8 cellular contexts compared by ENCODE assay signal in the genomic region with DNA sequence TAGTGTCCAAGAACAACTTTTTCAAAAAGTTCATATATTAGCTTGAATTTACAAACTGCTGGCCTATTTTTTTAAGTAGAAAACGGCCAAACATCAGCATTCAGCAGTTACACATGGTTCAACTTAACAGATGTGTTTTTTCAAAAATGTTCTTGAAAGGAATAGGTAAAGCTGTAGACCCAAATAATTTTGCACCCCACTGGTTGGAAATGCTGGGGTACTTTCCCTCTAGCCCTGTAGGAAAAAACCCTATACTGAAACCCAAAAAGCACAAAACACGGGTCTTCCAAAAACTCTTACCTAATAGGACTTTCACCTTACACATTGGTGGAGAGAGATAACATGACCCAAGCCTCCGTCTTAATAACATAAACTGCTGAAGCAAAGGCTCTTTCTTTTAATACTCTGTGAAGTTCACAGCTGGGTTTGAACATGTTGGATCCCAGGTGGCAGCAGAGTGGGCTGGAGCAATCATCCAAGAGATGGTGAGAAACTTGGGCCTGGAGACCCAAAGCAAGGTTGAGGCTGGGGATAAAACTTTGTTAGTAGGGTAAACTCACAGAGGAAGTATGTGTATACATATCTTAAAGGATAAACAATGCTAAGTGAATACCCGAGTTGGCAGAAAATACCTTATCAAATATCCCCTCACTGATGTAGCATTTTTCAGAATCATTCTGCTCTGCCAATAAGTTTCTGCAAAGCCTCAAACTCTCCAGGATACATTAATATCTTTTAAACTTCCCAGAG. TPM values are rescaled to one million over a fixed set of nuclear protein-coding genes. Genes with fewer than 3 reads are reported as not detected.
DNase-seq lines count a peak whose midpoint lies in the region; ATAC-seq, FAIRE-seq and TF ChIP-seq lines count a peak whose summit lies in the region.

No MANE protein-coding gene starts in this region.

- no peak for DNase-seq in CD4-positive, CD25-positive, alpha-beta regulatory T cell
- peak; percentile 16 for DNase-seq in cerebellar cortex (ENCODE audit: low spot score)
- no peak for DNase-seq in natural killer cell treated with Interleukin-12 subunit alpha and Interleukin-12 subunit beta and Interleukin-15 and Interleukin-18, amount 100 ng/mL, for 72 hours (ENCODE audit: low spot score)
- no peak for DNase-seq in NCI-H187 (lab: John Stamatoyannopoulos, UW)
- DNase-seq in HT-29 (ENCODE audit: low spot score) = no peak
- DNase-seq in H54 (ENCODE audit: insufficient read length, low spot score) = no peak

- peaks cover 18% of the 10 kb centered on the region; the same call in 1 of the 2 replicates for H3F3A ChIP-seq in Loucy (ENCODE audit: low read depth)

- peaks cover 50% of the 10 kb centered on the region for H3K4me1 ChIP-seq in CD4-positive, CD25-positive, alpha-beta regulatory T cell (ENCODE audit: control insufficient read depth, insufficient read depth, low read length, poor library complexity, severe bottlenecking)
- peaks cover 57% of the 10 kb centered on the region for H3K4me1 ChIP-seq in Loucy (ENCODE audit: insufficient read depth, low read length, poor library complexity, severe bottlenecking)

- peaks cover 34% of the 10 kb centered on the region for H3K36me3 Mint-ChIP-seq in CD4-positive, CD25-positive, alpha-beta regulatory T cell
- H3K36me3 Mint-ChIP-seq in natural killer cell treated with Interleukin-12 subunit alpha and Interleukin-12 subunit beta and Interleukin-15 and Interleukin-18, amount 100 ng/mL, for 72 hours = peaks cover 37% of the 10 kb centered on the region

- H3K27me3 ChIP-seq in CD4-positive, CD25-positive, alpha-beta regulatory T cell (ENCODE audit: control insufficient read depth, insufficient read depth, low read length) = no peaks in the 10 kb centered on the region
- no peaks in the 10 kb centered on the region for H3K27me3 ChIP-seq in Loucy (ENCODE audit: insufficient read depth, low read length, poor library complexity, severe bottlenecking)

- no peak for TF ChIP-seq CTCF in Loucy (conservative IDR thresholded peaks at IDR 0.05; ENCODE audit: low read length)

- H3K4me2 ChIP-seq in Loucy (ENCODE audit: low read depth, low read length, poor library complexity, severe bottlenecking) = peak overlapping the region; percentile 90

- peak overlapping the region; percentile 96 for H3K27ac ChIP-seq in CD4-positive, CD25-positive, alpha-beta regulatory T cell (ENCODE audit: insufficient read depth, low read length, poor library complexity, severe bottlenecking)

- no peaks in the 10 kb centered on the region for H3K27me3 Mint-ChIP-seq in CD4-positive, CD25-positive, alpha-beta regulatory T cell
- H3K27me3 Mint-ChIP-seq in natural killer cell treated with Interleukin-12 subunit alpha and Interleukin-12 subunit beta and Interleukin-15 and Interleukin-18, amount 100 ng/mL, for 72 hours = no peaks in the 10 kb centered on the region

- H3K4me3 Mint-ChIP-seq in CD4-positive, CD25-positive, alpha-beta regulatory T cell = peak overlapping the region; percentile 95 to 99 (median 96)
- H3K4me3 Mint-ChIP-seq in natural killer cell treated with Interleukin-12 subunit alpha and Interleukin-12 subunit beta and Interleukin-15 and Interleukin-18, amount 100 ng/mL, for 72 hours = peak overlapping the region; percentile 90

- peak overlapping the region; percentile 94 for H3K9ac ChIP-seq in Loucy (ENCODE audit: low read depth, low read length, poor library complexity, severe bottlenecking)

- H4K20me1 ChIP-seq in Loucy (ENCODE audit: insufficient read depth, low read length, poor library complexity, severe bottlenecking) = peaks cover 40% of the 10 kb centered on the region

- TF ChIP-seq POLR2A in H54 (IDR thresholded peaks at IDR 0.05; ENCODE audit: low read depth, low read length) = no peak

- ATAC-seq in CD4-positive, CD25-positive, alpha-beta regulatory T cell (ENCODE audit: low read depth in 2 of 2) = no peak
- ATAC-seq in natural killer cell treated with Interleukin-12 subunit alpha and Interleukin-12 subunit beta and Interleukin-15 and Interleukin-18, amount 100 ng/mL, for 72 hours = no peak
- no peak for ATAC-seq in HG03045 (IDR thresholded peaks at IDR 0.05; ENCODE audit: unreplicated experiment)

- H3K9me2 ChIP-seq in Loucy (replicated peaks; ENCODE audit: low read depth, low read length) = no peaks in the 10 kb centered on the region

- H3K9me3 ChIP-seq in CD4-positive, CD25-positive, alpha-beta regulatory T cell (ENCODE audit: control insufficient read depth in 2 of 2, low read length in 2 of 2) = no peaks in the 10 kb centered on the region
- H3K9me3 ChIP-seq in Loucy (ENCODE audit: insufficient read depth, low read depth, low read length) = no peaks in the 10 kb centered on the region

- H2AFZ ChIP-seq in Loucy (ENCODE audit: low read length) = peak overlapping the region; percentile 48; the same call in 1 of the 2 replicates

- peak overlapping the region; percentile 98 for H3K27ac Mint-ChIP-seq in CD4-positive, CD25-positive, alpha-beta regulatory T cell
- H3K27ac Mint-ChIP-seq in natural killer cell treated with Interleukin-12 subunit alpha and Interleukin-12 subunit beta and Interleukin-15 and Interleukin-18, amount 100 ng/mL, for 72 hours = peak overlapping the region; percentile 84 to 94

- peaks cover 32% of the 10 kb centered on the region for H3K36me3 ChIP-seq in CD4-positive, CD25-positive, alpha-beta regulatory T cell (ENCODE audit: control insufficient read depth, insufficient read depth, low read length)
- H3K36me3 ChIP-seq in Loucy (ENCODE audit: insufficient read depth, low read length) = peaks cover 19% of the 10 kb centered on the region; the same call in 1 of the 2 replicates

- H3K79me2 ChIP-seq in Loucy (ENCODE audit: insufficient read depth, low read length) = peaks cover 90% of the 10 kb centered on the region

- no peak for FAIRE-seq in H54 (lab: Jason Lieb, UNC)

- no peaks in the 10 kb centered on the region for H3K9me3 Mint-ChIP-seq in CD4-positive, CD25-positive, alpha-beta regulatory T cell
- H3K9me3 Mint-ChIP-seq in natural killer cell treated with Interleukin-12 subunit alpha and Interleukin-12 subunit beta and Interleukin-15 and Interleukin-18, amount 100 ng/mL, for 72 hours = no peaks in the 10 kb centered on the region

- peak overlapping the region; percentile 94 for H3K4me3 ChIP-seq in CD4-positive, CD25-positive, alpha-beta regulatory T cell (ENCODE audit: low read depth, low read length)
- H3K4me3 ChIP-seq in Loucy (ENCODE audit: low read length, poor library complexity, severe bottlenecking) = peak overlapping the region; percentile 96

- H3K4me1 Mint-ChIP-seq in CD4-positive, CD25-positive, alpha-beta regulatory T cell = peaks cover 28 to 76% (median 56%) of the 10 kb centered on the region in 4 donors
- peaks cover 41 to 48% of the 10 kb centered on the region in 2 donors for H3K4me1 Mint-ChIP-seq in natural killer cell treated with Interleukin-12 subunit alpha and Interleukin-12 subunit beta and Interleukin-15 and Interleukin-18, amount 100 ng/mL, for 72 hours (ENCODE audit: low read depth in 2 of 2)

RNA-seq across cellular contexts. Expression of gene DNAJC9, which starts 0.6 kb away (rescaled TPM):
- total RNA-seq in CD4-positive, CD25-positive, alpha-beta regulatory T cell = 20.9 TPM
- 10 to 100 TPM; 32.5 to 35.8 (median 33.9) TPM for polyA plus RNA-seq in CD4-positive, CD25-positive, alpha-beta regulatory T cell
- 10 to 100 TPM; 38.8 to 68.9 TPM for total RNA-seq in natural killer cell treated with Interleukin-12 subunit alpha and Interleukin-12 subunit beta and Interleukin-15 and Interleukin-18, amount 100 ng/mL, for 72 hours
- 57.2 and 57.3 TPM in 2 replicates for total RNA-seq in HT-29 (2014; rRNA removed; shearing (Covaris generic))

RNA-seq across cellular contexts. Expression of gene MRPS16, which starts 4.8 kb away (rescaled TPM):
- total RNA-seq in CD4-positive, CD25-positive, alpha-beta regulatory T cell = 29.3 TPM
- polyA plus RNA-seq in CD4-positive, CD25-positive, alpha-beta regulatory T cell = 100 to 1,000 TPM in 3 of 4 donors, 10 to 100 TPM in 1; 99.3 to 132 (median 116) TPM
- total RNA-seq in natural killer cell treated with Interleukin-12 subunit alpha and Interleukin-12 subunit beta and Interleukin-15 and Interleukin-18, amount 100 ng/mL, for 72 hours = 100 to 1,000 TPM in 1 of 2 donors, 10 to 100 TPM in 1; 83.1 to 118 TPM
- total RNA-seq in HT-29 (2014; rRNA removed; shearing (Covaris generic)) = 78.0 TPM in 2 replicates
